ENCODE assay signal across 8 cellular contexts in the genomic region with DNA sequence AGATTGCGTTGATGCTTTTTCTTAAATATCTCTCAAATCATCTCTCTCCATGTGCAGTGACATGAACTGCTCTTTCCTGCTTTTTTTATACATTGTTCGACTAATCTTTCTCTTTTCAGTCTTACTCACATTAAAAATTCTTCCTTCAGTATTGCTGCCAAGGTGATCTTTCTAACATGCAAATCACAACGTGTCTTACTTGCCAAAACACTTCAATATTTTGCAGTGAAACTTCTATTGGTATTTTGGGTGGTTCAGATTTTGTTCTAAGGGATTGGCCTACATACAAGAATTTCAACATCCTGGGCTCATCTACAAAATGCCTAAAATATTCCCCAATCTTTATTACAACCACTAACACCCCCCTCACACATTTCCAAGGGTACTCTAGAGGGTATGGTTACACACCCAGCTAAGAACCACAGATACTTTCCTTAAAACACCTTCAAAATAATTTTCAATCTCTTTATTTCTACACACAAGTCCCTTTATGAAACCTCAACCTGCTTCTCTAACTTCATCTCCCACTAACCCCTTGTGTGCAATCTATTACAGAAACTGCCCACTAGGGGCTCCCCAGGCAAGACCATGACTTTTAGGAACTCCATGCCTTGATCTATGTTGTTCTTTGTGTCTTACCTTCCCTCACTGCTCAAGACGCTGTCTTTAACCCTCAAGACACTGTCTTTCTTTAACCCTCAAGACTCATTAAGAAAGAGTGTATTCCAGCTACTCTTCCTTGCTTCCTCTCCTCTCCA. TPM values are rescaled to one million over a fixed set of nuclear protein-coding genes. Genes with fewer than 3 reads are reported as not detected.
A peak's percentile ranks its signal among the peaks of the same experiment; 100 is the strongest.
DNase-seq lines count a peak whose midpoint lies in the region; ATAC-seq and TF ChIP-seq lines count a peak whose summit lies in the region.

No MANE protein-coding gene starts in this region.

- no peaks in the 10 kb centered on the region for H4K20me1 ChIP-seq in MM.1S (ENCODE audit: insufficient read depth, low read length)

- TF ChIP-seq CTCF in BJ (IDR thresholded peaks at IDR 0.05; ENCODE audit: insufficient read depth, low read depth, low read length) (peak; percentile 47), MM.1S (IDR thresholded peaks at IDR 0.05; ENCODE audit: low read length) (peak; percentile 22; the same call in 1 of the 2 replicates), fibroblast of the aortic adventitia (IDR thresholded peaks at IDR 0.05; ENCODE audit: insufficient read depth, low read length) (peak; percentile 63)

- H3K36me3 ChIP-seq in BJ (ENCODE audit: control insufficient read depth, insufficient read depth, low read length) (no peaks in the 10 kb centered on the region), MM.1S (replicated peaks; ENCODE audit: insufficient read depth, low read length) (no peaks in the 10 kb centered on the region)

- H3K9me2 ChIP-seq in MM.1S (replicated peaks; ENCODE audit: insufficient read depth, low read length) = no peaks in the 10 kb centered on the region

- no peaks in the 10 kb centered on the region for H3F3A ChIP-seq in MM.1S (ENCODE audit: insufficient read depth, low read length)

- H3K27me3 ChIP-seq in BJ (ENCODE audit: control insufficient read depth, insufficient read depth, low read length) (no peaks in the 10 kb centered on the region), MM.1S (replicated peaks; ENCODE audit: insufficient read depth, low read length) (no peaks in the 10 kb centered on the region)

- H3K9ac ChIP-seq in MM.1S (ENCODE audit: low read length) = no peak overlapping the region

- H3K9me3 ChIP-seq in MM.1S (replicated peaks; ENCODE audit: insufficient read depth, low read length) = no peaks in the 10 kb centered on the region

- no peak overlapping the region for H3K4me2 ChIP-seq in MM.1S (ENCODE audit: low read depth, low read length)

- no peaks in the 10 kb centered on the region for H3K4me1 ChIP-seq in MM.1S (ENCODE audit: low read length)

- ATAC-seq in GM21390 (IDR thresholded peaks at IDR 0.05; ENCODE audit: unreplicated experiment) (peak; percentile 81), HG02970 (IDR thresholded peaks at IDR 0.05; ENCODE audit: low FRiP score, unreplicated experiment) (no peak)

- no peak overlapping the region for H2AFZ ChIP-seq in MM.1S (ENCODE audit: low read length)

- DNase-seq in BJ (ENCODE audit: low read depth) = no peak
- DNase-seq in MM.1S = no peak
- peak; percentile 87 for DNase-seq in fibroblast of the aortic adventitia (ENCODE audit: low read depth)
- no peak for DNase-seq in stimulated activated CD4-positive, alpha-beta T cell treated with anti-CD3 and anti-CD28 coated beads, Interleukin-12 subunit alpha, Interleukin-12 subunit beta, amount 100 ng/mL, for 4 hours
- DNase-seq in hepatic stellate cell (ENCODE audit: low spot score) = no peak
- DNase-seq in GOT3 (lab: John Stamatoyannopoulos, UW) = no peak

- POLR2A ChIA-PET in BJ (lab: Charles Lee) = no interaction called here

- no peak overlapping the region for H3K27ac ChIP-seq in MM.1S (ENCODE audit: low read length)

- CTCF ChIA-PET in BJ (lab: Yijun Ruan, JAX) = interaction anchor here (0.6 to 1.8 kb wide), 6 partner anchors 11 to 36 kb away, joined by 3 to 5 read pairs (median 3); no protein-coding TSS in a partner anchor

- H3K4me3 ChIP-seq in BJ (ENCODE audit: low read depth, low read length) = no peak overlapping the region
- no peak overlapping the region for H3K4me3 ChIP-seq in MM.1S (ENCODE audit: low read length)
- no peak overlapping the region for H3K4me3 ChIP-seq in fibroblast of the aortic adventitia (ENCODE audit: low read depth, low read length)

- H3K79me2 ChIP-seq in MM.1S (ENCODE audit: low read length) = no peaks in the 10 kb centered on the region

RNA-seq across cellular contexts. Expression of a gene that starts 50.9 kb away (rescaled TPM):
- polyA plus RNA-seq in BJ (2011; rRNA removed) = 1,215 and 1,450 TPM in 2 replicates
- polyA minus RNA-seq in BJ (2011; rRNA and poly(A)+ RNA removed) = 828 and 1,001 TPM in 2 replicates
- 1,653 and 14,045 TPM in 2 replicates for total RNA-seq in fibroblast of the aortic adventitia (ENCODE audit: low replicate concordance)
